Comparison of ENCODE assay signal across 1 cellular context in genomic region chr19:29806098-29806866, GRCh38.
TF ChIP-seq lines count a peak whose summit lies in the region.

No MANE protein-coding gene starts in this region.

TF ChIP-seq in H1, 55 proteins besides CTCF, POLR2A, EP300 and RAD21 (continued from another document):
- TF ChIP-seq CHD7 (IDR thresholded peaks at IDR 0.05; ENCODE audit: insufficient replicate concordance, low read length) (no peak), POU5F1 (IDR thresholded peaks at IDR 0.05; ENCODE audit: low read depth, low read length) (no peak), TCF12 (IDR thresholded peaks at IDR 0.05; ENCODE audit: low read depth, low read length) (no peak), JUN (IDR thresholded peaks at IDR 0.05; ENCODE audit: low read depth, low read length) (no peak), SRF (IDR thresholded peaks at IDR 0.05; ENCODE audit: low read depth, low read length) (no peak), SIX5 (IDR thresholded peaks at IDR 0.05; ENCODE audit: low read depth, low read length) (no peak), NRF1 (IDR thresholded peaks at IDR 0.05; ENCODE audit: low read depth, low read length) (no peak), SP1 (IDR thresholded peaks at IDR 0.05; ENCODE audit: low read depth, low read length) (peak; percentile 64; the same call in 1 of the 2 replicates), KDM4A (IDR thresholded peaks at IDR 0.05; ENCODE audit: low read depth, low read length, severe bottlenecking) (no peak), CHD2 (IDR thresholded peaks at IDR 0.05; ENCODE audit: low read length) (0 out of 2 replicates have a peak, but pooled peaks have one; percentile 36), SIN3A (conservative IDR thresholded peaks at IDR 0.05 in 1 of 2, IDR thresholded peaks at IDR 0.05 in 1 of 2; ENCODE audit: low read depth in 1 of 2, low read length in 2 of 2) (no peak), HDAC2 (IDR thresholded peaks at IDR 0.05; ENCODE audit: borderline replicate concordance in 1 of 2, low read depth in 2 of 2, low read length in 2 of 2) (no peak), TBP (IDR thresholded peaks at IDR 0.05; ENCODE audit: low read depth, low read length) (no peak), MAX (IDR thresholded peaks at IDR 0.05) (peak; percentile 63), GABPA (IDR thresholded peaks at IDR 0.05; ENCODE audit: borderline replicate concordance, insufficient read depth, low read length) (no peak), FOSL1 (IDR thresholded peaks at IDR 0.05; ENCODE audit: insufficient read depth, low read depth, low read length) (no peak), POLR2AphosphoS5 (IDR thresholded peaks at IDR 0.05; ENCODE audit: low read depth, low read length) (no peak), BACH1 (IDR thresholded peaks at IDR 0.05; ENCODE audit: low read length) (no peak)
